Comparison of ENCODE assay signal across 9 cellular contexts in genomic region chr12:114476159-114476558, GRCh38.
DNase-seq lines count a peak whose midpoint lies in the region; ATAC-seq and TF ChIP-seq lines count a peak whose summit lies in the region.
"Had no signal": no experiment of that assay in that cellular context is flagged by ENCODE, and none has a peak within 500 bp of the region (broad histone marks: within the 10 kb centered on the region; RNA-seq: fewer than 3 reads in every experiment).

No MANE protein-coding gene starts in this region.

- no peaks in the 10 kb centered on the region for H3K79me2 ChIP-seq in SK-N-SH (ENCODE audit: insufficient read depth)

- no peaks in the 10 kb centered on the region for H4K20me1 ChIP-seq in SK-N-SH (ENCODE audit: insufficient read depth)

- peak; percentile 60 for TF ChIP-seq CTCF in 22Rv1 (IDR thresholded peaks at IDR 0.05)
- peak; percentile 57 for TF ChIP-seq CTCF in SK-N-SH (IDR thresholded peaks at IDR 0.05)
- peak in 8 of 9 donors; percentile 32 to 72 (median 58) for TF ChIP-seq CTCF in heart right ventricle (IDR thresholded peaks at IDR 0.05)

- POLR2A ChIA-PET in SK-N-SH (lab: Yijun Ruan, JAX) = no interaction called here

- 0% methylated on average over 2 of the region's 2 CpGs for WGBS in SK-N-SH (ENCODE audit: low lambda C conversion rate)
- WGBS in heart right ventricle, 2 donors = 34 to 41% methylated on average over 2 of the region's 2 CpGs

- no peak overlapping the region for H3K9ac ChIP-seq in SK-N-SH

- H3K27ac ChIP-seq in 22Rv1 (no peak overlapping the region), SK-N-SH (ENCODE audit: low read depth in 2 of 2, low read length in 1 of 2) (no peak overlapping the region), heart right ventricle (no peak overlapping the region)

- no peaks in the 10 kb centered on the region for H3K4me1 ChIP-seq in SK-N-SH (ENCODE audit: control insufficient read depth in 1 of 2, insufficient read depth in 2 of 2, low read depth in 1 of 2, low read length in 1 of 2)
- peaks cover 0 to 16% (median 9%) of the 10 kb centered on the region in 9 donors for H3K4me1 ChIP-seq in heart right ventricle

- intact Hi-C loops in heart right ventricle (cut with DNase I) = loop anchor here in 9 of 10 donors (1.0 to 10.0 kb wide), 10 partner anchors 119 to 311 kb away; no protein-coding TSS in a partner anchor

- peak in 4 of 8 donors; percentile 35 to 65 (median 53) for ATAC-seq in heart right ventricle
- no peak for ATAC-seq in GM21447 (IDR thresholded peaks at IDR 0.05; ENCODE audit: unreplicated experiment)

- TF ChIP-seq EP300 in SK-N-SH (IDR thresholded peaks at IDR 0.05; ENCODE audit: borderline replicate concordance in 1 of 2, low read depth in 1 of 2, low read length in 1 of 2) = no peak

- H3F3A ChIP-seq in SK-N-SH (replicated peaks; ENCODE audit: insufficient read depth) = no peaks in the 10 kb centered on the region

- H3K4me3 ChIP-seq in SK-N-SH (ENCODE audit: low read depth in 2 of 2, low read length in 1 of 2) = no peak overlapping the region
- H3K4me3 ChIP-seq in heart right ventricle = no peak overlapping the region

- DNase-seq in H4 (ENCODE audit: low spot score) (peak; percentile 42), SK-N-SH (peak; percentile 44), heart right ventricle (no peak), ureter (ENCODE audit: low spot score) (no peak), NCI-H2081 (lab: John Stamatoyannopoulos, UW) (no peak), NCI-H1436 (lab: John Stamatoyannopoulos, UW) (no peak)
- DNase-seq: activated gamma-delta T cell treated with Interleukin-2 at 50 U/mL for 16 hours had no signal

- H3K27me3 ChIP-seq in SK-N-SH (ENCODE audit: insufficient read depth) (peaks cover 52% of the 10 kb centered on the region), heart right ventricle (peaks cover 0 to 66% (median 54%) of the 10 kb centered on the region in 7 donors)

- no peak overlapping the region for H3K4me2 ChIP-seq in SK-N-SH

- H3K36me3 ChIP-seq in SK-N-SH (replicated peaks in 1 of 2; ENCODE audit: control insufficient read depth in 1 of 2, insufficient read depth in 2 of 2, low read length in 1 of 2) = no peaks in the 10 kb centered on the region
- H3K36me3 ChIP-seq in heart right ventricle = no peaks in the 10 kb centered on the region

- H3K9me3 ChIP-seq in SK-N-SH (no peaks in the 10 kb centered on the region), heart right ventricle (no peaks in the 10 kb centered on the region)

- no peak overlapping the region for H2AFZ ChIP-seq in SK-N-SH (ENCODE audit: low read depth)

- TF ChIP-seq RAD21 in SK-N-SH (IDR thresholded peaks at IDR 0.05; ENCODE audit: low read length) = peak; percentile 54

- CTCF ChIA-PET in SK-N-SH (lab: Yijun Ruan, JAX) = interaction anchor here (0.6 to 2.2 kb wide), 8 partner anchors 16 to 496 kb away, joined by 3 to 8 read pairs (median 4); no protein-coding TSS in a partner anchor

- no peaks in the 10 kb centered on the region for H3K9me2 ChIP-seq in SK-N-SH

TF ChIP-seq in SK-N-SH, 30 proteins besides CTCF, POLR2A, EP300 and RAD21:
- no peak for TF ChIP-seq ELF1 (IDR thresholded peaks at IDR 0.05)
- TF ChIP-seq SMC3 (IDR thresholded peaks at IDR 0.05; ENCODE audit: low read depth, low read length) = peak; percentile 42; the same call in 1 of the 2 replicates
TF ChIP-seq in SK-N-SH: peak in this region for 1.

Comparison
In these comparisons a context has a peak if more than half of its experiments do, and no peak if none do; other contexts are left out.
1. DNase-seq: peak in H4 (single experiment) and SK-N-SH (single experiment); none in heart right ventricle (0 of 2), ureter (single experiment), NCI-H2081 (0 of 2) and NCI-H1436 (single experiment).
2. Peak in every context shown above with its lines, with median percentiles within 50 percentile points of each other: CTCF ChIP-seq.